36 cellular contexts compared by ENCODE assay signal in the genomic region with DNA sequence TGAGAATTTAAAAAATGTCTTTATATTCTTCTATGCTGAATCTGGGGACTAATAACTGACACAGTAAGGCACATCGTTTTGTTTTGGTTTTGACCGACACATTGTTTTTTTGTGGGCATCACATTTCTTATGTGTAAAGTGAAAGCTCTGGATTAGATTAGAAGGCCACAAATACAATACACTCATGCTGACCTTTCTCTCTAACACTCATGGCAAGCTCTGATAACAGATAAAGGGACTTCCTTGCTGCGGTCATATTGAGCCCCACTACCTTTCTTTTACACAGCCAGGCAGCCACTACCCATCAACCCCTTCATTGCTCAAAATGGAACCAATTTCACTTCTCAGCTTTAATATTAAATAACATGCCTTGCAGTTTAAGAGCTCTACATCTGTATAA. TPM values are rescaled to one million over a fixed set of nuclear protein-coding genes. Genes with fewer than 3 reads are reported as not detected.
DNase-seq lines count a peak whose midpoint lies in the region; ATAC-seq and TF ChIP-seq lines count a peak whose summit lies in the region.
"Had no signal": no experiment of that assay in that cellular context is flagged by ENCODE, and none has a peak within 500 bp of the region (broad histone marks: within the 10 kb centered on the region; RNA-seq: fewer than 3 reads in every experiment).

No MANE protein-coding gene starts in this region.

- H3K9me3 Mint-ChIP-seq in natural killer cell, result peaks cover 9 to 21% of the 10 kb centered on the region in 2 donors
- H3K9me3 Mint-ChIP-seq: activated CD4-positive, alpha-beta memory T cell treated with anti-CD3 and anti-CD28 coated beads, Interleukin-2, amount 10 ng/mL, durations not matched to agents 7 days and 5 days; activated T-helper 1 cell treated with anti-CD3 and anti-CD28 coated beads, Interleukin-12 subunit alpha, Interleukin-12 subunit beta, Interleukin-2, Interleukin-4 antibody, amounts not matched to agents 30 ng/mL and 10 ng/mL and 1 ng/mL, durations not matched to agents 14 hours and 24 hours and 36 hours; nephron; T-helper 1 cell treated with Interleukin-12 subunit alpha and Interleukin-12 subunit beta and Interleukin-4 antibody, amounts not matched to agents 30 μg/mL and 1 μg/mL, for 36 hours had no signal

- H3K56ac ChIP-seq in IMR-90 (ENCODE audit: extremely low read depth, insufficient read depth, low read length) (no peak overlapping the region), mesendoderm (ENCODE audit: low read length) (no peak overlapping the region)

- H4K5ac ChIP-seq in IMR-90 (ENCODE audit: low read depth, low read length) (peak overlapping the region; percentile 43; the same call in 1 of the 2 replicates), mesendoderm (ENCODE audit: low read length) (no peak overlapping the region)

- H3K9me1 ChIP-seq in IMR-90 (ENCODE audit: insufficient read depth, low read length), result peaks cover 4% of the 10 kb centered on the region; the same call in 1 of the 2 replicates

- H3K36me3 ChIP-seq in IMR-90 (ENCODE audit: control insufficient read depth, insufficient read depth, low read length), result no peaks in the 10 kb centered on the region
- no peaks in the 10 kb centered on the region for H3K36me3 ChIP-seq in SK-N-SH (replicated peaks in 1 of 2; ENCODE audit: control insufficient read depth in 1 of 2, insufficient read depth in 2 of 2, low read length in 1 of 2)
- H3K36me3 ChIP-seq in mesendoderm (ENCODE audit: control insufficient read depth, insufficient read depth, low read length), result no peaks in the 10 kb centered on the region
- H3K36me3 ChIP-seq: adrenal gland, HAP-1, pancreas had no signal

- H3K36me3 Mint-ChIP-seq in natural killer cell, result no peaks in the 10 kb centered on the region

- no peak overlapping the region for H2AK9ac ChIP-seq in IMR-90 (replicated peaks; ENCODE audit: low read depth, low read length, poor library complexity)

- H3K9ac ChIP-seq in IMR-90 (ENCODE audit: low read depth, low read length), result no peak overlapping the region
- no peak overlapping the region for H3K9ac ChIP-seq in SK-N-SH
- no peak overlapping the region for H3K9ac ChIP-seq in mesendoderm (ENCODE audit: low read length)

- H2BK5ac ChIP-seq in IMR-90 (ENCODE audit: low read depth, low read length, poor library complexity, severe bottlenecking), result peak overlapping the region; percentile 73
- H2BK5ac ChIP-seq in mesendoderm (ENCODE audit: low read length), result no peak overlapping the region

- no peaks in the 10 kb centered on the region for H3K9me2 ChIP-seq in SK-N-SH

- DNase-seq in IMR-90 (no peak), SK-N-SH (peak; percentile 3), dermis blood vessel endothelial cell (peak; percentile 58), mesendoderm (peak; percentile 82), NK-92 (lab: John Stamatoyannopoulos, UW; ENCODE audit: unreplicated experiment) (no peak), NCI-H1092 treated with DMSO at 0.1 percent for 48 hours (lab: John Stamatoyannopoulos, UW) (no peak), natural killer cell (no peak)
- DNase-seq: activated CD4-positive, alpha-beta memory T cell treated with anti-CD3 and anti-CD28 coated beads, Interleukin-2, amount 10 ng/mL, durations not matched to agents 7 days and 5 days; activated CD8-positive, alpha-beta memory T cell treated with anti-CD3 and anti-CD28 coated beads, Interleukin-2, amount 50 U/mL, for 4 hours; activated naive CD4-positive, alpha-beta T cell treated with Interleukin-2 at 50 U/mL for 16 hours; adrenal gland; body of pancreas; C1 segment of cervical spinal cord; Caco-2; DMS53; effector CD4-positive, alpha-beta T cell; Karpas-422; MV-4-11; NCI-H2107; NCI-H446; NCI-H748 treated with DMSO at 0.1 percent for 48 hours; pancreas; RPMI8226; stimulated activated CD4-positive, alpha-beta T cell treated with anti-CD3 and anti-CD28 coated beads, Interleukin-1b, Interleukin-23, amount 100 ng/mL, for 48 hours; testis had no signal

- TF ChIP-seq CTCF in IMR-90 (conservative IDR thresholded peaks at IDR 0.05; ENCODE audit: low read depth, low read length) (no peak), SK-N-SH (IDR thresholded peaks at IDR 0.05) (no peak), natural killer cell (IDR thresholded peaks at IDR 0.05) (no peak)

- H3K14ac ChIP-seq in IMR-90 (replicated peaks; ENCODE audit: low read depth, low read length), result peak overlapping the region; percentile 19

- POLR2A ChIA-PET in IMR-90 (lab: Charles Lee; ENCODE audit: unreplicated experiment) (no interaction called here), SK-N-SH (lab: Yijun Ruan, JAX) (no interaction called here)

- H2AFZ ChIP-seq in IMR-90 (replicated peaks; ENCODE audit: low read length, poor library complexity) (peak overlapping the region; percentile 78), SK-N-SH (ENCODE audit: low read depth) (peak overlapping the region; percentile 20; the same call in 1 of the 2 replicates)

- no peaks in the 10 kb centered on the region for H3K79me1 ChIP-seq in IMR-90 (ENCODE audit: low read depth in 1 of 2, low read length in 2 of 2)
- H3K79me1 ChIP-seq in mesendoderm (ENCODE audit: low read length), result no peaks in the 10 kb centered on the region

- TF ChIP-seq RAD21 in IMR-90 (IDR thresholded peaks at IDR 0.05; ENCODE audit: low read length), result no peak
- TF ChIP-seq RAD21 in SK-N-SH (IDR thresholded peaks at IDR 0.05; ENCODE audit: low read length), result no peak

- H2BK20ac ChIP-seq in IMR-90 (ENCODE audit: low read depth, low read length), result peak overlapping the region; percentile 87

- WGBS in IMR-90 (ENCODE audit: extremely low coverage in 2 of 2, insufficient read length in 1 of 2), 2 experiments, result no CpG with 5 or more reads among the region's 3 CpGs
- 4% methylated on average over 3 of the region's 3 CpGs for WGBS in SK-N-SH (ENCODE audit: low lambda C conversion rate)
- WGBS in mesendoderm (ENCODE audit: extremely low coverage, insufficient coverage, low lambda C conversion rate), result no CpG with 5 or more reads among the region's 3 CpGs

- H3K4ac ChIP-seq in IMR-90 (ENCODE audit: low read depth, low read length), result peak overlapping the region; percentile 75; the same call in 1 of the 2 replicates
- H3K4ac ChIP-seq in mesendoderm (ENCODE audit: low read depth, low read length), result no peak overlapping the region

- H4K8ac ChIP-seq in IMR-90 (ENCODE audit: low read depth in 2 of 2, low read length in 2 of 2) (peak overlapping the region; percentile 46 to 87; a peak in 3 of 4 replicates), mesendoderm (ENCODE audit: low read depth, low read length) (no peak overlapping the region)

- no peaks in the 10 kb centered on the region for H3K4me1 Mint-ChIP-seq in natural killer cell
- H3K4me1 Mint-ChIP-seq: activated CD4-positive, alpha-beta memory T cell treated with anti-CD3 and anti-CD28 coated beads, Interleukin-2, amount 10 ng/mL, durations not matched to agents 7 days and 5 days; nephron had no signal

- in situ Hi-C loops in IMR-90 (cut with MboI; ENCODE audit: low sequenced_read_pairs), result no loop called here

- H3K4me1 ChIP-seq in IMR-90 (ENCODE audit: control insufficient read depth, insufficient read depth, low read length) (peaks cover 2% of the 10 kb centered on the region; the same call in 1 of the 2 replicates), SK-N-SH (ENCODE audit: control insufficient read depth in 1 of 2, insufficient read depth in 2 of 2, low read depth in 1 of 2, low read length in 1 of 2) (no peaks in the 10 kb centered on the region; a peak in 3 of 4 replicates), mesendoderm (ENCODE audit: control insufficient read depth, low read depth, low read length) (no peaks in the 10 kb centered on the region)
- H3K4me1 ChIP-seq: adrenal gland, body of pancreas, Caco-2, HAP-1, pancreas, testis had no signal

- H3K79me2 ChIP-seq in SK-N-SH (ENCODE audit: insufficient read depth) (no peaks in the 10 kb centered on the region), mesendoderm (ENCODE audit: control insufficient read depth, insufficient read depth, low read length) (no peaks in the 10 kb centered on the region)

- H2BK120ac ChIP-seq in IMR-90 (ENCODE audit: low read depth, low read length), result peak overlapping the region; percentile 82
- no peak overlapping the region for H2BK120ac ChIP-seq in mesendoderm (ENCODE audit: low read depth, low read length)

- H2AK5ac ChIP-seq in IMR-90 (ENCODE audit: low read depth, low read length) (no peak overlapping the region; the same call in 1 of the 2 replicates), mesendoderm (ENCODE audit: low read length) (no peak overlapping the region)

- no peak overlapping the region; the same call in 1 of the 2 replicates for H4K91ac ChIP-seq in IMR-90 (ENCODE audit: insufficient read depth, low read depth, low read length)

- intact Hi-C loops in IMR-90 (cut with micrococcal nuclease), result no loop called here
- intact Hi-C loops in natural killer cell (cut with micrococcal nuclease), result no loop called here

- H4K20me1 ChIP-seq in IMR-90 (ENCODE audit: insufficient read depth, low read length), result no peaks in the 10 kb centered on the region
- no peaks in the 10 kb centered on the region for H4K20me1 ChIP-seq in SK-N-SH (ENCODE audit: insufficient read depth)

- H3K4me3 Mint-ChIP-seq in natural killer cell, result no peak overlapping the region
- H3K4me3 Mint-ChIP-seq: activated CD4-positive, alpha-beta memory T cell treated with anti-CD3 and anti-CD28 coated beads, Interleukin-2, amount 10 ng/mL, durations not matched to agents 7 days and 5 days; activated T-helper 1 cell treated with anti-CD3 and anti-CD28 coated beads, Interleukin-12 subunit alpha, Interleukin-12 subunit beta, Interleukin-2, Interleukin-4 antibody, amounts not matched to agents 30 ng/mL and 10 ng/mL and 1 ng/mL, durations not matched to agents 14 hours and 24 hours and 36 hours; nephron; stimulated activated naive CD8-positive, alpha-beta T cell treated with anti-CD3 and anti-CD28 coated beads, Interleukin-15, Interleukin-2, amounts not matched to agents 100 ng/mL and 50 ng/mL, for 24 hours; T-helper 1 cell treated with Interleukin-12 subunit alpha and Interleukin-12 subunit beta and Interleukin-4 antibody, amounts not matched to agents 30 μg/mL and 1 μg/mL, for 36 hours had no signal

- peak overlapping the region; percentile 66; the same call in 1 of the 2 replicates for H3K4me2 ChIP-seq in IMR-90 (ENCODE audit: low read depth, low read length)
- no peak overlapping the region for H3K4me2 ChIP-seq in SK-N-SH
- H3K4me2 ChIP-seq in mesendoderm (ENCODE audit: low read length), result no peak overlapping the region

- dilution Hi-C loops in IMR-90 (cut with HindIII; ENCODE audit: low sequenced_read_pairs, unreplicated experiment), result no loop called here

- H3K18ac ChIP-seq in IMR-90 (ENCODE audit: low read depth, low read length) (peak overlapping the region; percentile 20; the same call in 1 of the 2 replicates), mesendoderm (ENCODE audit: low read length) (no peak overlapping the region)

- no peak for TF ChIP-seq POLR2A in IMR-90 (IDR thresholded peaks at IDR 0.05; ENCODE audit: low read depth, low read length)

- H3K23ac ChIP-seq in IMR-90 (ENCODE audit: low read depth, low read length), result peak overlapping the region; percentile 59; the same call in 1 of the 2 replicates
- no peak overlapping the region for H3K23ac ChIP-seq in mesendoderm (ENCODE audit: low read length)

- ATAC-seq in IMR-90 (ENCODE audit: low read depth), result no peak
- no peak for ATAC-seq in GM18520 (IDR thresholded peaks at IDR 0.05; ENCODE audit: unreplicated experiment)
- ATAC-seq in natural killer cell, result no peak
- ATAC-seq: body of pancreas, pancreas had no signal

- H3K27ac ChIP-seq in IMR-90 (ENCODE audit: insufficient read depth, low read length) (no peak overlapping the region), SK-N-SH (ENCODE audit: low read depth in 2 of 2, low read length in 1 of 2) (no peak overlapping the region), mesendoderm (ENCODE audit: low read depth, low read length) (no peak overlapping the region)
- H3K27ac ChIP-seq: adrenal gland, body of pancreas, pancreas, testis had no signal

- H3K27me3 ChIP-seq in IMR-90 (ENCODE audit: control insufficient read depth, insufficient read depth, low read length), result no peaks in the 10 kb centered on the region
- H3K27me3 ChIP-seq in SK-N-SH (ENCODE audit: insufficient read depth), result no peaks in the 10 kb centered on the region
- H3K27me3 ChIP-seq in mesendoderm (ENCODE audit: insufficient read depth, low read length, poor library complexity), result peaks cover 2% of the 10 kb centered on the region
- H3K27me3 ChIP-seq: adrenal gland, body of pancreas, pancreas, testis had no signal

- H2BK15ac ChIP-seq in IMR-90 (ENCODE audit: low read depth, low read length), result peak overlapping the region; percentile 86; the same call in 1 of the 3 replicates
- H2BK15ac ChIP-seq in mesendoderm (replicated peaks; ENCODE audit: low read depth), result no peak overlapping the region

- H3K27me3 Mint-ChIP-seq in natural killer cell (ENCODE audit: low read depth in 2 of 2), result no peaks in the 10 kb centered on the region
- H3K27me3 Mint-ChIP-seq: activated CD4-positive, alpha-beta memory T cell treated with anti-CD3 and anti-CD28 coated beads, Interleukin-2, amount 10 ng/mL, durations not matched to agents 7 days and 5 days; stimulated activated naive CD8-positive, alpha-beta T cell treated with anti-CD3 and anti-CD28 coated beads, Interleukin-15, Interleukin-2, amounts not matched to agents 100 ng/mL and 50 ng/mL, for 24 hours had no signal

- no peaks in the 10 kb centered on the region for H3K9me3 ChIP-seq in IMR-90 (ENCODE audit: control insufficient read depth, insufficient read depth, low read length)
- no peaks in the 10 kb centered on the region for H3K9me3 ChIP-seq in SK-N-SH
- H3K9me3 ChIP-seq: adrenal gland, body of pancreas, Caco-2, HAP-1, pancreas, testis had no signal

- no peak overlapping the region for H3K4me3 ChIP-seq in IMR-90 (ENCODE audit: insufficient read depth, low read depth, low read length)
- no peak overlapping the region for H3K4me3 ChIP-seq in SK-N-SH (ENCODE audit: low read depth in 2 of 2, low read length in 1 of 2)
- no peak overlapping the region for H3K4me3 ChIP-seq in mesendoderm (ENCODE audit: low read length)
- H3K4me3 ChIP-seq: adrenal gland, body of pancreas, HAP-1, lung, pancreas, testis had no signal

- peaks cover 9% of the 10 kb centered on the region for H3F3A ChIP-seq in SK-N-SH (replicated peaks; ENCODE audit: insufficient read depth)

- BruUV-seq in IMR-90 (replicated peaks; lab: Mats Ljungman, UMichigan), result no TSS peak

- CTCF ChIA-PET in IMR-90 (lab: Yijun Ruan, JAX), result no interaction called here
- CTCF ChIA-PET in SK-N-SH (lab: Yijun Ruan, JAX), result no interaction called here

- no peak overlapping the region for H3K27ac Mint-ChIP-seq in natural killer cell
- H3K27ac Mint-ChIP-seq: activated CD4-positive, alpha-beta memory T cell treated with anti-CD3 and anti-CD28 coated beads, Interleukin-2, amount 10 ng/mL, durations not matched to agents 7 days and 5 days; activated T-helper 1 cell treated with anti-CD3 and anti-CD28 coated beads, Interleukin-12 subunit alpha, Interleukin-12 subunit beta, Interleukin-2, Interleukin-4 antibody, amounts not matched to agents 30 ng/mL and 10 ng/mL and 1 ng/mL, durations not matched to agents 14 hours and 24 hours and 36 hours; nephron; stimulated activated naive CD8-positive, alpha-beta T cell treated with anti-CD3 and anti-CD28 coated beads, Interleukin-15, Interleukin-2, amounts not matched to agents 100 ng/mL and 50 ng/mL, for 24 hours; T-helper 1 cell treated with Interleukin-12 subunit alpha and Interleukin-12 subunit beta and Interleukin-4 antibody, amounts not matched to agents 30 μg/mL and 1 μg/mL, for 36 hours had no signal

- TF ChIP-seq EP300 in SK-N-SH (IDR thresholded peaks at IDR 0.05; ENCODE audit: borderline replicate concordance in 1 of 2, low read depth in 1 of 2, low read length in 1 of 2), result no peak

RNA-seq across cellular contexts. Expression of a gene that starts 26.0 kb away (rescaled TPM):
- not detected in 2 replicates for total RNA-seq in IMR-90 (2012; rRNA removed)
- polyA plus RNA-seq in IMR-90 (2012; rRNA removed), result not detected in 2 replicates
- polyA plus RNA-seq in IMR-90 (2012; cell fraction: cytosol; rRNA removed), result not detected in 2 replicates
- not detected in 2 replicates for polyA plus RNA-seq in IMR-90 (2012; cell fraction: nucleus; rRNA removed; ENCODE audit: low replicate concordance)
- not detected in 2 replicates for polyA plus RNA-seq in SK-N-SH (2012; rRNA removed)
- polyA plus RNA-seq in SK-N-SH (2012; cell fraction: cytosol; rRNA removed), result not detected in 2 replicates
- not detected in 2 replicates for polyA plus RNA-seq in SK-N-SH (2012; cell fraction: nucleus; rRNA removed)
- total RNA-seq in dermis blood vessel endothelial cell, result not detected in 2 replicates
- 0.01 TPM for polyA plus RNA-seq in mesendoderm (2013, experiment 1 of 2)
- polyA plus RNA-seq in mesendoderm (2013, experiment 2 of 2), result 0.01 TPM
- total RNA-seq in natural killer cell, result not detected
- total RNA-seq: activated CD4-positive, alpha-beta memory T cell treated with anti-CD3 and anti-CD28 coated beads, Interleukin-2, amount 10 ng/mL, durations not matched to agents 7 days and 5 days; activated T-helper 1 cell treated with anti-CD3 and anti-CD28 coated beads, Interleukin-12 subunit alpha, Interleukin-12 subunit beta, Interleukin-2, Interleukin-4 antibody, amounts not matched to agents 30 ng/mL and 10 ng/mL and 1 ng/mL, durations not matched to agents 14 hours and 24 hours and 36 hours; adrenal gland; body of pancreas; Caco-2; epithelial cell of proximal tubule; kidney epithelial cell; mucosa of gallbladder; ureter had no signal
- polyA plus RNA-seq: adrenal gland, lung, pancreas had no signal

Comparison
In these comparisons a context has a peak if more than half of its experiments do, and no peak if none do; other contexts are left out.
1. DNase-seq: peak in SK-N-SH (single experiment), dermis blood vessel endothelial cell (single experiment) and mesendoderm (single experiment); none in IMR-90 (single experiment), NK-92 (single experiment), NCI-H1092 treated with DMSO at 0.1 percent for 48 hours (single experiment) and natural killer cell (single experiment).